Comparison of ENCODE assay signal across 12 cellular contexts in the genomic region with DNA sequence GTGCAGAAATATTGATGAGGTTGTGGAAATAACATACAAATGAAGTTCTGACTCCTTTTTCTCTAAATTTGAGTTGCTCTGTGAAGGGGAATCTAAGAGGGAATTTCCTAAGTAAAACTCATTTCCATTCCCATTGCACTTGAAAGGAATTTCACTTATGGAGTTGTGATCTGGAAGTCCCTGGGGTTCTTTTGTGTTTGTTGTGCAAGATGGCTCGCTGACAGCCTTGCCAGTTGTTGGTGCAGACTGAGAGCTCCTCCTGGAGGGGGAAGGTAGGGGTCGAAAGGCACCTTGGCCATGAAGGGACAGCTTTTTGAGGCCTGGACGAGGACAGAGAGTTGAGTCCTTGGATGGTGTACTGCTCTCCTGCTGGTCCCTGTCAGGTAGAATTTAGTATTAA.
A peak's percentile ranks its signal among the peaks of the same experiment; 100 is the strongest.
DNase-seq lines count a peak whose midpoint lies in the region; ATAC-seq, FAIRE-seq and TF ChIP-seq lines count a peak whose summit lies in the region.
"Had no signal": no experiment of that assay in that cellular context is flagged by ENCODE, and none has a peak within 500 bp of the region (broad histone marks: within the 10 kb centered on the region; RNA-seq: fewer than 3 reads in every experiment).

No MANE protein-coding gene starts in this region.

- H3K27me3 ChIP-seq in endothelial cell of umbilical vein (ENCODE audit: control insufficient read depth in 2 of 2, insufficient read depth in 2 of 2, low read length in 2 of 2), result peaks cover 0 to 3% of the 10 kb centered on the region in 2 experiments
- no peaks in the 10 kb centered on the region for H3K27me3 ChIP-seq in neuronal stem cell (ENCODE audit: control insufficient read depth in 3 of 3, insufficient read depth in 3 of 3, low read depth in 1 of 3, low read length in 3 of 3)
- H3K27me3 ChIP-seq: pancreas, uterus had no signal

- H3K14ac ChIP-seq in neuronal stem cell (ENCODE audit: low read length), result no peak overlapping the region

- H4K8ac ChIP-seq in neuronal stem cell (ENCODE audit: low read depth, low read length), result no peak overlapping the region

- no peak overlapping the region for H4K91ac ChIP-seq in neuronal stem cell (ENCODE audit: low read depth, low read length, poor library complexity)

- no peaks in the 10 kb centered on the region for H3K79me2 ChIP-seq in endothelial cell of umbilical vein (ENCODE audit: control insufficient read depth, insufficient read depth, low read length)

- no peak overlapping the region for H2BK120ac ChIP-seq in neuronal stem cell (ENCODE audit: low read depth, low read length)

- no peaks in the 10 kb centered on the region for H3K4me1 Mint-ChIP-seq in stimulated activated effector memory CD8-positive, alpha-beta T cell treated with anti-CD3 and anti-CD28 coated beads, Interleukin-12 subunit alpha, Interleukin-12 subunit beta, amount 100 ng/mL, for 72 hours
- H3K4me1 Mint-ChIP-seq: T-cell had no signal

- BruUV-seq in endothelial cell of umbilical vein (replicated peaks; lab: Mats Ljungman, UMichigan), result no TSS peak

- H3K9ac ChIP-seq in endothelial cell of umbilical vein (replicated peaks; ENCODE audit: extremely low read depth, insufficient read depth, low read length) (no peak overlapping the region), neuronal stem cell (ENCODE audit: low read depth, low read length, poor library complexity) (no peak overlapping the region)

- H3K23ac ChIP-seq in neuronal stem cell (ENCODE audit: low read depth, low read length, poor library complexity), result no peak overlapping the region

- intact Hi-C loops in endothelial cell of umbilical vein (cut with micrococcal nuclease), result no loop called here

- H3K4me2 ChIP-seq in endothelial cell of umbilical vein (ENCODE audit: insufficient read depth, low read length) (no peak overlapping the region), neuronal stem cell (ENCODE audit: insufficient read depth, low read length, poor library complexity, severe bottlenecking) (no peak overlapping the region)

- H3K36me3 ChIP-seq in endothelial cell of umbilical vein (ENCODE audit: control insufficient read depth in 2 of 2, extremely low read depth in 1 of 2, insufficient read depth in 2 of 2, low read length in 2 of 2) (no peaks in the 10 kb centered on the region), neuronal stem cell (replicated peaks in 1 of 2; ENCODE audit: control insufficient read depth in 2 of 2, insufficient read depth in 2 of 2, low read length in 2 of 2) (no peaks in the 10 kb centered on the region)
- H3K36me3 ChIP-seq: pancreas, uterus had no signal

- H3K9me3 ChIP-seq in endothelial cell of umbilical vein (replicated peaks; ENCODE audit: control insufficient read depth, insufficient read depth, low read length), result no peaks in the 10 kb centered on the region
- H3K9me3 ChIP-seq in neuronal stem cell (replicated peaks in 1 of 2; ENCODE audit: control insufficient read depth in 2 of 2, insufficient read depth in 1 of 2, low read depth in 1 of 2, low read length in 2 of 2), result peaks cover 0 to 3% of the 10 kb centered on the region in 2 donors
- H3K9me3 ChIP-seq: pancreas, uterus had no signal

- TF ChIP-seq CTCF in GM10266 (IDR thresholded peaks at IDR 0.05; ENCODE audit: control insufficient read depth, insufficient read depth, low read depth, missing control alignments) (no peak), NB4 (IDR thresholded peaks at IDR 0.05; ENCODE audit: low read depth, low read length) (peak; percentile 8), endothelial cell of umbilical vein (IDR thresholded peaks at IDR 0.05; ENCODE audit: extremely low read depth in 1 of 2, insufficient read depth in 1 of 2, low read depth in 1 of 2, low read length in 2 of 2) (no peak)

- no CpG with 5 or more reads among the region's 3 CpGs for WGBS in neuronal stem cell (ENCODE audit: extremely low coverage in 2 of 2, insufficient read length in 2 of 2, insufficient replicate concordance in 1 of 2), 2 donors

- H2AFZ ChIP-seq in endothelial cell of umbilical vein (ENCODE audit: low read depth, low read length) (no peak overlapping the region), neuronal stem cell (ENCODE audit: low read length) (peak overlapping the region; percentile 87)

- no peaks in the 10 kb centered on the region for H3K79me1 ChIP-seq in neuronal stem cell (ENCODE audit: low read depth, low read length)

- dilution Hi-C loops in endothelial cell of umbilical vein (cut with MboI; ENCODE audit: extremely low pct_ligation_motif_present, low sequenced_read_pairs), result no loop called here

- H3K27ac Mint-ChIP-seq in stimulated activated effector memory CD8-positive, alpha-beta T cell treated with anti-CD3 and anti-CD28 coated beads, Interleukin-12 subunit alpha, Interleukin-12 subunit beta, amount 100 ng/mL, for 72 hours, result no peak overlapping the region
- H3K27ac Mint-ChIP-seq: T-cell had no signal

- DNase-seq in GM10266 (ENCODE audit: extremely low spot score) (peak; percentile 23), NB4 (ENCODE audit: low read depth) (peak; percentile 22), endothelial cell of umbilical vein (ENCODE audit: low read depth, low spot score) (peak; percentile 11), neuronal stem cell (ENCODE audit: low spot score) (peak; percentile 8), left lobe of liver (ENCODE audit: low spot score) (no peak)
- no peak for DNase-seq in stimulated activated effector memory CD8-positive, alpha-beta T cell treated with anti-CD3 and anti-CD28 coated beads, Interleukin-12 subunit alpha, Interleukin-12 subunit beta, amount 100 ng/mL, for 72 hours (ENCODE audit: low spot score in 2 of 2)
- DNase-seq: DMS153, pancreas, T-cell, uterus had no signal

- H3K18ac ChIP-seq in neuronal stem cell (ENCODE audit: low read length), result no peak overlapping the region

- no peaks in the 10 kb centered on the region for H3K9me1 ChIP-seq in endothelial cell of umbilical vein (replicated peaks; ENCODE audit: control insufficient read depth, extremely low read depth, insufficient read depth, low read length)

- FAIRE-seq in endothelial cell of umbilical vein (lab: Jason Lieb, UNC), result no peak
- FAIRE-seq: pancreas had no signal

- no peaks in the 10 kb centered on the region for H3K36me3 Mint-ChIP-seq in stimulated activated effector memory CD8-positive, alpha-beta T cell treated with anti-CD3 and anti-CD28 coated beads, Interleukin-12 subunit alpha, Interleukin-12 subunit beta, amount 100 ng/mL, for 72 hours
- H3K36me3 Mint-ChIP-seq: T-cell had no signal

- H3K9me3 Mint-ChIP-seq in stimulated activated effector memory CD8-positive, alpha-beta T cell treated with anti-CD3 and anti-CD28 coated beads, Interleukin-12 subunit alpha, Interleukin-12 subunit beta, amount 100 ng/mL, for 72 hours, result no peaks in the 10 kb centered on the region

- H3K27ac ChIP-seq in endothelial cell of umbilical vein (ENCODE audit: insufficient read depth, low read depth, low read length) (no peak overlapping the region), neuronal stem cell (replicated peaks; ENCODE audit: low read length) (no peak overlapping the region)
- H3K27ac ChIP-seq: pancreas, uterus had no signal

- CTCF ChIA-PET in endothelial cell of umbilical vein (lab: Charles Lee), result no interaction called here

- no peaks in the 10 kb centered on the region for H4K20me1 ChIP-seq in endothelial cell of umbilical vein (replicated peaks; ENCODE audit: control insufficient read depth, extremely low read depth, insufficient read depth, low read length)

- no peak overlapping the region for H3K4ac ChIP-seq in neuronal stem cell (ENCODE audit: low read length)

- TF ChIP-seq POLR2A in NB4 (IDR thresholded peaks at IDR 0.05; ENCODE audit: extremely low read depth, insufficient read length) (no peak), endothelial cell of umbilical vein (IDR thresholded peaks at IDR 0.05; ENCODE audit: low read depth, low read length) (no peak)

- POLR2A ChIA-PET in endothelial cell of umbilical vein (lab: Charles Lee), result no interaction called here

- no peak overlapping the region for H2AK5ac ChIP-seq in neuronal stem cell (ENCODE audit: low read depth, low read length)

- ATAC-seq in HG03457 (IDR thresholded peaks at IDR 0.05; ENCODE audit: unreplicated experiment) (no peak), left lobe of liver (no peak), GM19455 (IDR thresholded peaks at IDR 0.05; ENCODE audit: unreplicated experiment) (no peak)
- no peak for ATAC-seq in stimulated activated effector memory CD8-positive, alpha-beta T cell treated with anti-CD3 and anti-CD28 coated beads, Interleukin-12 subunit alpha, Interleukin-12 subunit beta, amount 100 ng/mL, for 72 hours
- ATAC-seq: pancreas, T-cell had no signal

- no peak overlapping the region for H2BK5ac ChIP-seq in neuronal stem cell (ENCODE audit: low read length)

- H3K4me1 ChIP-seq in endothelial cell of umbilical vein (ENCODE audit: control insufficient read depth, extremely low read depth, insufficient read depth, low read length), result no peaks in the 10 kb centered on the region
- H3K4me1 ChIP-seq in neuronal stem cell (ENCODE audit: control insufficient read depth in 2 of 2, insufficient read depth in 1 of 2, low read depth in 1 of 2, low read length in 2 of 2), result peaks cover 7% of the 10 kb centered on the region in 2 donors
- H3K4me1 ChIP-seq: pancreas, uterus had no signal

- H3K4me3 Mint-ChIP-seq in stimulated activated effector memory CD8-positive, alpha-beta T cell treated with anti-CD3 and anti-CD28 coated beads, Interleukin-12 subunit alpha, Interleukin-12 subunit beta, amount 100 ng/mL, for 72 hours, result no peak overlapping the region
- H3K4me3 Mint-ChIP-seq: T-cell had no signal

- H2BK15ac ChIP-seq in neuronal stem cell (ENCODE audit: low read length), result no peak overlapping the region

- no peak overlapping the region for H3K4me3 ChIP-seq in NB4 (ENCODE audit: low read depth, low read length)
- H3K4me3 ChIP-seq in endothelial cell of umbilical vein (replicated peaks in 1 of 3; ENCODE audit: insufficient read depth in 1 of 3, low read depth in 1 of 3, low read length in 3 of 3), result no peak overlapping the region
- H3K4me3 ChIP-seq in neuronal stem cell (ENCODE audit: low read length in 2 of 2), result no peak overlapping the region
- H3K4me3 ChIP-seq: pancreas, uterus had no signal

- no peak overlapping the region for H2BK12ac ChIP-seq in neuronal stem cell (ENCODE audit: low read length)

TF ChIP-seq in endothelial cell of umbilical vein, 7 proteins besides CTCF, POLR2A, EP300 and RAD21 (continues in another document):
- TF ChIP-seq EZH2 (IDR thresholded peaks at IDR 0.05; ENCODE audit: borderline replicate concordance, low read depth, low read length, severe bottlenecking), result no peak
- TF ChIP-seq MYC (IDR thresholded peaks at IDR 0.05; ENCODE audit: low read depth, low read length), result no peak
- TF ChIP-seq, protein P1, sequence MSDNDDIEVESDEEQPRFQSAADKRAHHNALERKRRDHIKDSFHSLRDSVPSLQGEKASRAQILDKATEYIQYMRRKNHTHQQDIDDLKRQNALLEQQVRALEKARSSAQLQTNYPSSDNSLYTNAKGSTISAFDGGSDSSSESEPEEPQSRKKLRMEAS (IDR thresholded peaks at IDR 0.05; ENCODE audit: insufficient read depth, insufficient read length), result no peak
- TF ChIP-seq GATA2 (IDR thresholded peaks at IDR 0.05; ENCODE audit: insufficient read depth, insufficient read length, low read depth, low read length), result no peak
- no peak for TF ChIP-seq FOS (IDR thresholded peaks at IDR 0.05; ENCODE audit: borderline replicate concordance, insufficient read depth, low read length)
- no peak for TF ChIP-seq POLR2AphosphoS5 (IDR thresholded peaks at IDR 0.05; ENCODE audit: insufficient read depth, low read depth, low read length)

Comparison
In these comparisons a context has a peak if more than half of its experiments do, and no peak if none do; other contexts are left out.
1. DNase-seq: peak in GM10266 (single experiment), NB4 (single experiment), endothelial cell of umbilical vein (single experiment) and neuronal stem cell (single experiment); none in stimulated activated effector memory CD8-positive, alpha-beta T cell treated with anti-CD3 and anti-CD28 coated beads, Interleukin-12 subunit alpha, Interleukin-12 subunit beta, amount 100 ng/mL, for 72 hours (0 of 2) and left lobe of liver (single experiment).